12 cellular contexts compared by ENCODE assay signal in the genomic region with DNA sequence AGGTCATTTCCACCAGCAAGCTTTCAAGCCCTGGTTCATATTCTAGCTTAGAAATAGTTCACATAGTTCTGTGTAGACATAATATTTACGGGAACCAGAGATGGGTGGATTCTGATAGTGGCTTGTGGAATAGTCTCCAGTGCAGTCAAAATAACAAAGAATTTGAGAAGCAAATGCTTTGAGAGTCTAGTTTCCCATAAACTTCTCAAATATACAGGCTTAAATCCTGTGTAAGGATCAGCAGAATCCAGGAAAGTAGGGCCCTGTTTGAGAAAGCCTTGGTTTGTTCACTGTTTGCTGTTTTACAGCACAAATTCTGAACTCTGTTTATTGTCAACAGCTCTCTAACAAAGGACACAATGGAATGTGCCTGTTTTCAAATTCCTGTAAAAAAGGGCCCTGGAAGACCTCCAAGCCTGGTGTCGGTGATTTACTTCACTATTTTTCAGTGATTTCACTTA. TPM values are rescaled to one million over a fixed set of nuclear protein-coding genes. Genes with fewer than 3 reads are reported as not detected.
DNase-seq lines count a peak whose midpoint lies in the region; ATAC-seq, FAIRE-seq and TF ChIP-seq lines count a peak whose summit lies in the region.
"Had no signal": no experiment of that assay in that cellular context is flagged by ENCODE, and none has a peak within 500 bp of the region (broad histone marks: within the 10 kb centered on the region; RNA-seq: fewer than 3 reads in every experiment).

No MANE protein-coding gene starts in this region.

- peak; percentile 65 for FAIRE-seq in TTC549 (lab: Jason Lieb, UNC)
- FAIRE-seq: GM19239 had no signal

- H3K4me1 ChIP-seq in osteoblast (ENCODE audit: insufficient read depth, low read length) (peaks cover 12% of the 10 kb centered on the region), uterus (peaks cover 9 to 11% of the 10 kb centered on the region in 2 donors)

- H3K4me1 Mint-ChIP-seq in stimulated activated naive B cell treated with anti-CD40 and anti-IgM and Interleukin-4, amounts not matched to agents 10 μg/mL and 1 μg/mL and 100 μg/mL, for 72 hours: peaks cover 3 to 7% of the 10 kb centered on the region in 2 donors

- no peak overlapping the region for H3K4me3 Mint-ChIP-seq in stimulated activated naive B cell treated with anti-CD40 and anti-IgM and Interleukin-4, amounts not matched to agents 10 μg/mL and 1 μg/mL and 100 μg/mL, for 72 hours

- H3K27ac ChIP-seq in osteoblast (ENCODE audit: low read depth, low read length) (peak overlapping the region; percentile 82), uterus (peak overlapping the region; percentile 79 to 89), substantia nigra (ENCODE audit: low read depth, low read length, poor library complexity, severe bottlenecking) (no peak overlapping the region)
- H3K27ac ChIP-seq: epithelial cell of prostate had no signal

- H3K36me3 ChIP-seq in osteoblast (ENCODE audit: insufficient read depth, low read length) (no peaks in the 10 kb centered on the region), uterus (no peaks in the 10 kb centered on the region)

- H3K4me3 ChIP-seq in fibroblast of villous mesenchyme (ENCODE audit: low read depth, low read length): no peak overlapping the region
- no peak overlapping the region for H3K4me3 ChIP-seq in osteoblast (ENCODE audit: insufficient read depth, low read length)
- H3K4me3 ChIP-seq in uterus: no peak overlapping the region

- TF ChIP-seq CTCF in fibroblast of villous mesenchyme (IDR thresholded peaks at IDR 0.05; ENCODE audit: insufficient read depth, low read depth, low read length): no peak
- no peak for TF ChIP-seq CTCF in osteoblast (IDR thresholded peaks at IDR 0.05; ENCODE audit: extremely low read depth, low read depth, low read length)
- TF ChIP-seq CTCF in uterus (IDR thresholded peaks at IDR 0.05): no peak

- no peaks in the 10 kb centered on the region for H3K79me2 ChIP-seq in osteoblast (ENCODE audit: insufficient read depth, low read length)

- peak; percentile 92 for DNase-seq in fibroblast of villous mesenchyme (ENCODE audit: low read depth)
- no peak for DNase-seq in osteoblast (ENCODE audit: insufficient read length, low spot score, missing footprints)
- no peak for DNase-seq in uterus
- DNase-seq in HT-29 (ENCODE audit: low spot score): no peak
- DNase-seq in stimulated activated naive B cell treated with anti-CD40 and anti-IgM and Interleukin-4, amounts not matched to agents 10 μg/mL and 1 μg/mL and 100 μg/mL, for 72 hours: no peak
- no peak for DNase-seq in substantia nigra (lab: John Stamatoyannopoulos, UW)
- DNase-seq: activated T-cell treated with anti-CD3 and anti-CD28 coated beads, Interleukin-2, amount 50 U/mL, for 1 hour; GDM1; NCI-H2227 treated with DMSO at 0.1 percent for 48 hours had no signal

- peak overlapping the region; percentile 40 for H2AFZ ChIP-seq in osteoblast (ENCODE audit: low read length)

- intact Hi-C loops in uterus (cut with DNase I; ENCODE audit: low total_unique reads): no loop called here

- no peaks in the 10 kb centered on the region for H3K9me3 ChIP-seq in osteoblast (ENCODE audit: low read depth, low read length)
- H3K9me3 ChIP-seq in uterus: no peaks in the 10 kb centered on the region

- TF ChIP-seq POLR2A in uterus (IDR thresholded peaks at IDR 0.05): no peak

- H3K4me2 ChIP-seq in osteoblast (ENCODE audit: insufficient read depth, low read length): peak overlapping the region; percentile 60

- no peaks in the 10 kb centered on the region for H4K20me1 ChIP-seq in osteoblast (ENCODE audit: insufficient read depth, low read length)

- H3K27me3 ChIP-seq in osteoblast (ENCODE audit: insufficient read depth, low read length) (no peaks in the 10 kb centered on the region), uterus (no peaks in the 10 kb centered on the region)

- H3K36me3 Mint-ChIP-seq in stimulated activated naive B cell treated with anti-CD40 and anti-IgM and Interleukin-4, amounts not matched to agents 10 μg/mL and 1 μg/mL and 100 μg/mL, for 72 hours: no peaks in the 10 kb centered on the region

- ATAC-seq in stimulated activated naive B cell treated with anti-CD40 and anti-IgM and Interleukin-4, amounts not matched to agents 10 μg/mL and 1 μg/mL and 100 μg/mL, for 72 hours (replicated peaks): no peak

- H3K27ac Mint-ChIP-seq in stimulated activated naive B cell treated with anti-CD40 and anti-IgM and Interleukin-4, amounts not matched to agents 10 μg/mL and 1 μg/mL and 100 μg/mL, for 72 hours: no peak overlapping the region

- no peaks in the 10 kb centered on the region for H3K9me3 Mint-ChIP-seq in stimulated activated naive B cell treated with anti-CD40 and anti-IgM and Interleukin-4, amounts not matched to agents 10 μg/mL and 1 μg/mL and 100 μg/mL, for 72 hours

- H3K27me3 Mint-ChIP-seq in stimulated activated naive B cell treated with anti-CD40 and anti-IgM and Interleukin-4, amounts not matched to agents 10 μg/mL and 1 μg/mL and 100 μg/mL, for 72 hours: peaks cover 0 to 4% of the 10 kb centered on the region in 2 donors

RNA-seq across cellular contexts. Expression of a gene that starts 11.5 kb away (rescaled TPM):
- total RNA-seq in fibroblast of villous mesenchyme (108 and 122 TPM in 2 replicates), osteoblast (42.3 and 63.6 TPM in 2 replicates), uterus (1,000 to 10,000 TPM in 1 of 4 donors, 100 to 1,000 TPM in 2, 10 to 100 TPM in 1; 29.2 to 1,111 (median 137) TPM)
- 616 and 667 TPM in 2 replicates for total RNA-seq in HT-29 (2014; rRNA removed; shearing (Covaris generic))
